In genomic region chr3:71760140-71760539, GRCh38 we compare ENCODE assay signal across 10 cellular contexts. TPM values are rescaled to one million over a fixed set of nuclear protein-coding genes. Genes with fewer than 3 reads are reported as not detected.
"Had no signal": no experiment of that assay in that cellular context is flagged by ENCODE, and none has a peak within 500 bp of the region (broad histone marks: within the 10 kb centered on the region; RNA-seq: fewer than 3 reads in every experiment).

No MANE protein-coding gene starts in this region.

- H3K9me3 Mint-ChIP-seq: HFFc6 had no signal

- DNase-seq: GM23248, GOT3, H7, HFFc6, IMR-90 had no signal

- H2AFZ ChIP-seq: GM23248 had no signal

- H3K4me3 Mint-ChIP-seq: HFFc6 had no signal

- H3K36me3 ChIP-seq: HAP-1 had no signal

- H3K27ac Mint-ChIP-seq: HFFc6 had no signal

- H3K9me3 ChIP-seq: HAP-1 had no signal

- H3K4me3 ChIP-seq: GM23248, HAP-1, K562 had no signal

- H3K27ac ChIP-seq: GM23248 had no signal

- H3K9ac ChIP-seq: GM23248 had no signal

- ATAC-seq: HCT116, K562 had no signal

RNA-seq across cellular contexts. Expression of gene GPR27, which starts 6.5 kb away (rescaled TPM):
- total RNA-seq: GM23248, H4, HFFc6, HT-29, IMR-90, K562 had no signal
- polyA plus RNA-seq: GM23248, IMR-90, K562 had no signal

RNA-seq across cellular contexts. Expression of gene PROK2, which starts 24.8 kb away (rescaled TPM):
- total RNA-seq: GM23248, H4, HFFc6, HT-29, IMR-90, K562 had no signal
- polyA plus RNA-seq: GM23248, IMR-90 had no signal
